2 cellular contexts compared by ENCODE assay signal in genomic region chr7:128829391-128830166, GRCh38.
TF ChIP-seq lines count a peak whose summit lies in the region.

No MANE protein-coding gene starts in this region.

TF ChIP-seq in K562, 482 proteins besides CTCF, POLR2A, EP300 and RAD21 (continues in another document):
- TF ChIP-seq ATF1 (CRISPR knock-in tag; IDR thresholded peaks at IDR 0.05) (no peak), ATF1 (tag; IDR thresholded peaks at IDR 0.05) (no peak), CEBPB (tag; IDR thresholded peaks at IDR 0.05) (no peak), ZBTB40 (IDR thresholded peaks at IDR 0.05) (peak; percentile 41; the same call in 1 of the 2 replicates), ZBTB40 (CRISPR knock-in tag; IDR thresholded peaks at IDR 0.05) (no peak), NKRF (IDR thresholded peaks at IDR 0.05; ENCODE audit: borderline replicate concordance) (peak; percentile 33; the same call in 1 of the 2 replicates), RBM34 (IDR thresholded peaks at IDR 0.05; ENCODE audit: borderline replicate concordance, insufficient read depth, low read length) (no peak), ZNF324 (CRISPR knock-in tag; IDR thresholded peaks at IDR 0.05) (no peak), MTA3 (IDR thresholded peaks at IDR 0.05; ENCODE audit: borderline replicate concordance) (no peak; the same call in 1 of the 2 replicates), KDM1A (IDR thresholded peaks at IDR 0.05) (peak in 1 of 2 experiments; percentile 80; a peak in 1 of 4 replicates), NBN (IDR thresholded peaks at IDR 0.05; ENCODE audit: low read depth) (0 out of 2 replicates have a peak, but pooled peaks have one; percentile 27), THRB (CRISPR knock-in tag; conservative IDR thresholded peaks at IDR 0.05) (no peak), ZNF551 (CRISPR knock-in tag; IDR thresholded peaks at IDR 0.05) (no peak), ZNF23 (CRISPR knock-in tag; IDR thresholded peaks at IDR 0.05) (no peak), ETS2 (tag; IDR thresholded peaks at IDR 0.05; ENCODE audit: borderline replicate concordance, poor library complexity, severe bottlenecking) (no peak), POLR2AphosphoS5 (IDR thresholded peaks at IDR 0.05; ENCODE audit: control insufficient read depth, insufficient read depth, low read depth, low read length) (no peak), SRSF7 (optimal IDR thresholded peaks at IDR 0.05; ENCODE audit: low read depth, low read length) (no peak)

TF ChIP-seq in HepG2, 621 proteins besides CTCF, POLR2A, EP300 and RAD21:
- TF ChIP-seq HNRNPL (IDR thresholded peaks at IDR 0.05; ENCODE audit: low read depth, low read length) (peak; percentile 68; the same call in 1 of the 2 replicates), STAT6 (CRISPR knock-in tag; IDR thresholded peaks at IDR 0.05; ENCODE audit: borderline replicate concordance) (no peak), FOSL2 (CRISPR knock-in tag; IDR thresholded peaks at IDR 0.05) (peak; percentile 57), KLF16 (CRISPR knock-in tag; IDR thresholded peaks at IDR 0.05) (no peak), ZNF34 (CRISPR knock-in tag; IDR thresholded peaks at IDR 0.05; ENCODE audit: borderline replicate concordance) (no peak)
